Comparison of ENCODE assay signal across 8 cellular contexts in genomic region chr17:81577278-81578000, GRCh38.
A peak's percentile ranks its signal among the peaks of the same experiment; 100 is the strongest.
DNase-seq lines count a peak whose midpoint lies in the region; ATAC-seq lines count a peak whose summit lies in the region.
"Had no signal": no experiment of that assay in that cellular context is flagged by ENCODE, and none has a peak within 500 bp of the region (broad histone marks: within the 10 kb centered on the region; RNA-seq: fewer than 3 reads in every experiment).

No MANE protein-coding gene starts in this region.

- H3K9me3 Mint-ChIP-seq in effector memory CD8-positive, alpha-beta T cell, result no peaks in the 10 kb centered on the region
- H3K9me3 Mint-ChIP-seq in stimulated activated effector memory CD8-positive, alpha-beta T cell treated with anti-CD3 and anti-CD28 coated beads, Interleukin-12 subunit alpha, Interleukin-12 subunit beta, amount 100 ng/mL, for 72 hours, result no peaks in the 10 kb centered on the region
- H3K9me3 Mint-ChIP-seq: IgD-negative memory B cell had no signal

- H3K36me3 Mint-ChIP-seq in effector memory CD8-positive, alpha-beta T cell (ENCODE audit: insufficient read depth), result peaks cover 14% of the 10 kb centered on the region
- peaks cover 62% of the 10 kb centered on the region for H3K36me3 Mint-ChIP-seq in stimulated activated effector memory CD8-positive, alpha-beta T cell treated with anti-CD3 and anti-CD28 coated beads, Interleukin-12 subunit alpha, Interleukin-12 subunit beta, amount 100 ng/mL, for 72 hours

- H3K4me3 Mint-ChIP-seq in effector memory CD8-positive, alpha-beta T cell, result no peak overlapping the region
- no peak overlapping the region for H3K4me3 Mint-ChIP-seq in stimulated activated effector memory CD8-positive, alpha-beta T cell treated with anti-CD3 and anti-CD28 coated beads, Interleukin-12 subunit alpha, Interleukin-12 subunit beta, amount 100 ng/mL, for 72 hours

- no peaks in the 10 kb centered on the region for H3K27me3 Mint-ChIP-seq in effector memory CD8-positive, alpha-beta T cell
- H3K27me3 Mint-ChIP-seq: IgD-negative memory B cell had no signal

- ATAC-seq in effector memory CD8-positive, alpha-beta T cell (replicated peaks), result no peak
- no peak for ATAC-seq in stimulated activated effector memory CD8-positive, alpha-beta T cell treated with anti-CD3 and anti-CD28 coated beads, Interleukin-12 subunit alpha, Interleukin-12 subunit beta, amount 100 ng/mL, for 72 hours

- DNase-seq in SIG-M5 treated with dmso at 0.1 percent for 504 hours (lab: John Stamatoyannopoulos, UW; ENCODE audit: unreplicated experiment) (peak; percentile 69), SIG-M5 (lab: John Stamatoyannopoulos, UW) (no peak), DMS79 treated with DMSO at 0.1 percent for 48 hours (lab: John Stamatoyannopoulos, UW) (no peak), GDM1 (lab: John Stamatoyannopoulos, UW) (no peak)
- DNase-seq in effector memory CD8-positive, alpha-beta T cell, result no peak
- DNase-seq in stimulated activated effector memory CD8-positive, alpha-beta T cell treated with anti-CD3 and anti-CD28 coated beads, Interleukin-12 subunit alpha, Interleukin-12 subunit beta, amount 100 ng/mL, for 72 hours (ENCODE audit: low spot score in 2 of 2), result no peak
- DNase-seq: heart right ventricle had no signal

- H3K27ac Mint-ChIP-seq in effector memory CD8-positive, alpha-beta T cell, result peak overlapping the region; percentile 31 to 50
- peak overlapping the region; percentile 85 for H3K27ac Mint-ChIP-seq in stimulated activated effector memory CD8-positive, alpha-beta T cell treated with anti-CD3 and anti-CD28 coated beads, Interleukin-12 subunit alpha, Interleukin-12 subunit beta, amount 100 ng/mL, for 72 hours

- peaks cover 26 to 28% of the 10 kb centered on the region in 2 donors for H3K4me1 Mint-ChIP-seq in effector memory CD8-positive, alpha-beta T cell (ENCODE audit: low read depth in 2 of 2)
- peaks cover 33% of the 10 kb centered on the region for H3K4me1 Mint-ChIP-seq in stimulated activated effector memory CD8-positive, alpha-beta T cell treated with anti-CD3 and anti-CD28 coated beads, Interleukin-12 subunit alpha, Interleukin-12 subunit beta, amount 100 ng/mL, for 72 hours
